Comparison of ENCODE assay signal across 8 cellular contexts in the genomic region with DNA sequence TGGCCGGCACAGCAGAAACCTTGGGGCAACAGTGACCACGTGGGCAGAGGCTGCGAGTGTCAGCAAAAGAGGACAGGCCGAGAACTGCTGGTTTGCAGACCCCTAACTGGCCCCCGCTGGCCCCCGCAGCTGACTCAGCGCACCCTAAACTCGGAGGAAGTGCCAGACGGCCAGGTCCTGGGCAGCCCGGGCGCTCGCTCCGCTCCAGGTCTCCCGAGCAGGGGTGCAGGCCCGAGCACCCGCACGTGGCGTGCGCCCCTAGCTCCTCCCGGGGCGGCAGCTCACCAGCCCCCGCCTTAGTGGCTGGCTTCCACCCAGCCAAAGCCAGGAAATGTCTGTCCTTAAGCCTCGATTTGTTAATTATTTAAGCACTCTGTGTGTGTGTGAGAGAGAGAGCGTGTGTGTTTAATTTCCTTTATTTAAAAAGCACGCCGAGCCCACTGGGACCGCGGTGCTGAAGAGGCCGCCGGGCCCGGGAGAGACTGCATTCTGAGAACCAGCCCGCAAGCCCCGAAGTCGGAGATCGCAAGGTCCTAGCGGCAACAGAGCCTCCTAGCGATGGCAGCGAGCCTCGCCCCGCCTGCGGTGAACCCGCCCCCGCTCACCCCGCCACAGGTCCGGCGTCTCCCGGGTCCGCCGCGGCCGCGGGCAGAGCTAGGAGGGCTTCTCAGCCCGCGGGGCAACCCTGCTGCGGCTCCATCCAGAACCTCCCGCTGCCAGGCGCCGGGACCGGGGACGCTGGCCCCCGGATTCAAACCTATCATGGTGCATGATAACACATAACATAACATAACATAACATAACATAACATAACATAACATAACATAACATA. TPM values are rescaled to one million over a fixed set of nuclear protein-coding genes. Genes with fewer than 3 reads are reported as not detected.
A peak's percentile ranks its signal among the peaks of the same experiment; 100 is the strongest.
DNase-seq lines count a peak whose midpoint lies in the region; ATAC-seq and TF ChIP-seq lines count a peak whose summit lies in the region.

No MANE protein-coding gene starts in this region.

- H3K36me3 ChIP-seq in CD4-positive, alpha-beta memory T cell (ENCODE audit: insufficient read depth, low read length): no peaks in the 10 kb centered on the region
- no peaks in the 10 kb centered on the region for H3K36me3 ChIP-seq in RWPE2 (ENCODE audit: low read depth)
- no peaks in the 10 kb centered on the region for H3K36me3 ChIP-seq in suprapubic skin

- no peak for TF ChIP-seq EP300 in suprapubic skin (IDR thresholded peaks at IDR 0.05)

- peak overlapping the region; percentile 64 to 76 for H3K4me3 ChIP-seq in CD4-positive, alpha-beta memory T cell (ENCODE audit: low read length in 2 of 2)
- H3K4me3 ChIP-seq in RWPE2 (ENCODE audit: severe bottlenecking) (peak overlapping the region; percentile 28), suprapubic skin (peak overlapping the region; percentile 61)

- H3K27me3 Mint-ChIP-seq in CD4-positive, alpha-beta memory T cell: peaks cover under 1 to 7% of the 10 kb centered on the region in 2 donors
- peaks cover 59% of the 10 kb centered on the region for H3K27me3 Mint-ChIP-seq in activated naive CD4-positive, alpha-beta T cell treated with anti-CD3 and anti-CD28 coated beads, Interleukin-2, amount 10 ng/mL, durations not matched to agents 7 days and 5 days
- peaks cover 17% of the 10 kb centered on the region for H3K27me3 Mint-ChIP-seq in glutamatergic neuron (ENCODE audit: unreplicated experiment)

- intact Hi-C loops in CD4-positive, alpha-beta memory T cell (cut with micrococcal nuclease): loop anchor here (1.0 to 10.0 kb wide), 3 partner anchors 9 to 484 kb away; a partner anchor contains a TSS

- POLR2A ChIA-PET in CD4-positive, alpha-beta memory T cell (lab: Charles Lee; ENCODE audit: partially characterized antibody): no interaction called here

- H3K9me3 Mint-ChIP-seq in CD4-positive, alpha-beta memory T cell: peaks cover 0 to 1% (median 0%) of the 10 kb centered on the region in 8 donors
- H3K9me3 Mint-ChIP-seq in activated naive CD4-positive, alpha-beta T cell treated with anti-CD3 and anti-CD28 coated beads, Interleukin-2, amount 10 ng/mL, durations not matched to agents 7 days and 5 days: no peaks in the 10 kb centered on the region
- H3K9me3 Mint-ChIP-seq in glutamatergic neuron (ENCODE audit: unreplicated experiment): peaks cover 3% of the 10 kb centered on the region

- CTCF ChIA-PET in CD4-positive, alpha-beta memory T cell (lab: Charles Lee; ENCODE audit: partially characterized antibody): interaction anchor here (0.6 to 1.3 kb wide), 7 partner anchors 9 to 458 kb away, joined by 3 to 4 read pairs (median 3); no protein-coding TSS in a partner anchor
- CTCF ChIA-PET in activated naive CD4-positive, alpha-beta T cell treated with anti-CD3 and anti-CD28 coated beads, Interleukin-2, amount 10 ng/mL, durations not matched to agents 7 days and 5 days (lab: Charles Lee): interaction anchor here (1.0 to 1.2 kb wide), 4 partner anchors 9 to 135 kb away, joined by 3 read pairs; no protein-coding TSS in a partner anchor

- no peaks in the 10 kb centered on the region for H3K9me3 ChIP-seq in CD4-positive, alpha-beta memory T cell (ENCODE audit: control insufficient read depth in 1 of 2, low read length in 2 of 2)
- H3K9me3 ChIP-seq in RWPE2 (ENCODE audit: severe bottlenecking) (no peaks in the 10 kb centered on the region), suprapubic skin (no peaks in the 10 kb centered on the region)

- no peaks in the 10 kb centered on the region for H3K27me3 ChIP-seq in CD4-positive, alpha-beta memory T cell (ENCODE audit: insufficient read depth, low read length)
- H3K27me3 ChIP-seq in RWPE2 (ENCODE audit: insufficient read depth, poor library complexity, severe bottlenecking): no peaks in the 10 kb centered on the region
- H3K27me3 ChIP-seq in suprapubic skin: no peaks in the 10 kb centered on the region

- H3K36me3 Mint-ChIP-seq in CD4-positive, alpha-beta memory T cell: no peaks in the 10 kb centered on the region
- no peaks in the 10 kb centered on the region for H3K36me3 Mint-ChIP-seq in activated naive CD4-positive, alpha-beta T cell treated with anti-CD3 and anti-CD28 coated beads, Interleukin-2, amount 10 ng/mL, durations not matched to agents 7 days and 5 days
- no peaks in the 10 kb centered on the region for H3K36me3 Mint-ChIP-seq in glutamatergic neuron (ENCODE audit: unreplicated experiment)

- peak; percentile 49 to 57 (median 52) for DNase-seq in CD4-positive, alpha-beta memory T cell
- no peak for DNase-seq in RWPE2 (ENCODE audit: low spot score)
- DNase-seq in activated naive CD4-positive, alpha-beta T cell treated with anti-CD3 and anti-CD28 coated beads, Interleukin-2, amount 10 ng/mL, durations not matched to agents 7 days and 5 days: peak; percentile 71
- peak; percentile 83 for DNase-seq in glutamatergic neuron
- DNase-seq in omental fat pad (ENCODE audit: low spot score): peak; percentile 28
- DNase-seq in suprapubic skin (ENCODE audit: low spot score in 2 of 2): peak in 1 of 2 donors; percentile 74

- TF ChIP-seq POLR2A in suprapubic skin (IDR thresholded peaks at IDR 0.05): no peak

- ATAC-seq in GM19372 (IDR thresholded peaks at IDR 0.05; ENCODE audit: low read depth, unreplicated experiment) (peak; percentile 89), HG03520 (IDR thresholded peaks at IDR 0.05; ENCODE audit: unreplicated experiment) (peak; percentile 84), RWPE2 (ENCODE audit: low read depth) (peak; percentile 90), omental fat pad (ENCODE audit: low FRiP score) (peak; percentile 89)

- H3K4me1 Mint-ChIP-seq in CD4-positive, alpha-beta memory T cell: peaks cover 6 to 23% (median 15%) of the 10 kb centered on the region in 4 donors
- peaks cover 33% of the 10 kb centered on the region for H3K4me1 Mint-ChIP-seq in activated naive CD4-positive, alpha-beta T cell treated with anti-CD3 and anti-CD28 coated beads, Interleukin-2, amount 10 ng/mL, durations not matched to agents 7 days and 5 days
- peaks cover 1% of the 10 kb centered on the region for H3K4me1 Mint-ChIP-seq in glutamatergic neuron (ENCODE audit: low read depth, unreplicated experiment)

- TF ChIP-seq CTCF in RWPE2 (IDR thresholded peaks at IDR 0.05; ENCODE audit: poor library complexity, severe bottlenecking): peak; percentile 80
- TF ChIP-seq CTCF in glutamatergic neuron (IDR thresholded peaks at IDR 0.05; ENCODE audit: partially characterized antibody, unreplicated experiment): no peak
- no peak for TF ChIP-seq CTCF in omental fat pad (IDR thresholded peaks at IDR 0.05)
- TF ChIP-seq CTCF in suprapubic skin (IDR thresholded peaks at IDR 0.05): peak in 1 of 2 donors; percentile 63

- H3K4me3 Mint-ChIP-seq in CD4-positive, alpha-beta memory T cell: peak overlapping the region; percentile 86 to 97 (median 93)
- H3K4me3 Mint-ChIP-seq in activated naive CD4-positive, alpha-beta T cell treated with anti-CD3 and anti-CD28 coated beads, Interleukin-2, amount 10 ng/mL, durations not matched to agents 7 days and 5 days: peak overlapping the region; percentile 75
- H3K4me3 Mint-ChIP-seq in glutamatergic neuron (ENCODE audit: unreplicated experiment): peak overlapping the region; percentile 83

- peaks cover 5% of the 10 kb centered on the region for H3K4me1 ChIP-seq in CD4-positive, alpha-beta memory T cell (ENCODE audit: insufficient read depth, low read length)
- H3K4me1 ChIP-seq in RWPE2 (ENCODE audit: insufficient read depth, poor library complexity, severe bottlenecking) (no peaks in the 10 kb centered on the region), suprapubic skin (peaks cover 13% of the 10 kb centered on the region)

- peak overlapping the region; percentile 25 for H3K27ac ChIP-seq in CD4-positive, alpha-beta memory T cell (ENCODE audit: low read depth, low read length)
- no peak overlapping the region for H3K27ac ChIP-seq in RWPE2 (ENCODE audit: poor library complexity, severe bottlenecking)
- H3K27ac ChIP-seq in suprapubic skin: peak overlapping the region; percentile 53

- peak overlapping the region in 6 of 7 donors; percentile 48 to 93 (median 80) for H3K27ac Mint-ChIP-seq in CD4-positive, alpha-beta memory T cell
- peak overlapping the region; percentile 7 for H3K27ac Mint-ChIP-seq in activated naive CD4-positive, alpha-beta T cell treated with anti-CD3 and anti-CD28 coated beads, Interleukin-2, amount 10 ng/mL, durations not matched to agents 7 days and 5 days
- H3K27ac Mint-ChIP-seq in glutamatergic neuron (ENCODE audit: unreplicated experiment): no peak overlapping the region

- 2% methylated on average over 36 of the region's 61 CpGs for WGBS in suprapubic skin

RNA-seq across cellular contexts. Expression of a gene that starts 45.9 kb away (rescaled TPM):
- 10 to 100 TPM; 48.3 to 51.1 TPM for total RNA-seq in CD4-positive, alpha-beta memory T cell
- 10 to 100 TPM; 18.9 to 40.7 TPM for polyA plus RNA-seq in CD4-positive, alpha-beta memory T cell
- total RNA-seq in glutamatergic neuron (ENCODE audit: unreplicated experiment) (15.9 TPM), omental fat pad (10 to 100 TPM; 16.1 to 25.2 (median 20.1) TPM), suprapubic skin (10 to 100 TPM; 14.0 to 25.6 (median 17.2) TPM)
